Comparison of ENCODE assay signal across 8 cellular contexts in the genomic region with DNA sequence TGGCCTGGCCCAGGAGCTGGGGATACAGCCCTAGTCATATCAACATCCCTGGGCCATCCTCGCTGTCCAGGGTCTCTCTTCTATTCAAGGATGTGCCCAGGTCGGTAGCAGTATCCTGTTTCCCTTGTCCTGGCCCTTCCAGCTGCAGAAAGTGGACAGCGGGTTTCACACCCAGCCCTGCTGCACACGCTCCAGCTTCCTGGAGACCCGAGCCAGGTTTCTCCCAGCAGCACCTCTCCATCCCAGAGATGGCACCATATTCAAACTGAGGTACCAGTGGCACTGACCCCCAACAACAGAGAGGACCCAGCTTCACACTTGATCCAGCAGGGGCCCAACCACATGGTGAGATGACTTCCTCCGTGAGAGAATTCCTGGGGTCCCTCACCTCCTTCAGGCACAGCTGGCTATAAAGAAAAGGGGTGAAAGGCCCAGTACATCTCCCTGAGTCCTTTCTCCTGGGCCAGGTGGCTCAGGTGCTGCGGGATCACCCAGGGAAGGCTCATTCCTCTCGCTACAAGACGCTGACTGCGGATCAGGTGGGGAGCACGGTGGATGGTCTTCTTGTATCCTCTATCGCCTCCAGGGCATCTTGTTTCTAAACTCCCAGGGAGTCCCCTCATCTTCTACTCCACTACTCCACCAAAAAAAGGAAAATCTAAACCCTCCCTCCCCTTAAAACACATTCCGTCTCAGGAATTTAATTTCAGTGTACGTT. TPM values are rescaled to one million over a fixed set of nuclear protein-coding genes. Genes with fewer than 3 reads are reported as not detected.
DNase-seq lines count a peak whose midpoint lies in the region; TF ChIP-seq lines count a peak whose summit lies in the region.

No MANE protein-coding gene starts in this region.

- H3K9me3 ChIP-seq in mesodermal cell (ENCODE audit: control insufficient read depth, low read length) (no peaks in the 10 kb centered on the region), transverse colon (no peaks in the 10 kb centered on the region)

- TF ChIP-seq POLR2A in transverse colon (IDR thresholded peaks at IDR 0.05), result no peak

- no peak for TF ChIP-seq CTCF in transverse colon (IDR thresholded peaks at IDR 0.05)

- intact Hi-C loops in activated naive CD4-positive, alpha-beta T cell treated with anti-CD3 and anti-CD28 coated beads for 36 hours (cut with micrococcal nuclease), result no loop called here
- intact Hi-C loops in transverse colon (cut with DNase I; ENCODE audit: low total_unique reads), result no loop called here

- H3K4me1 ChIP-seq in mesodermal cell (ENCODE audit: control insufficient read depth, insufficient read depth, low read length, poor library complexity, severe bottlenecking), result peaks cover 55% of the 10 kb centered on the region
- peaks cover 20 to 69% (median 50%) of the 10 kb centered on the region in 4 donors for H3K4me1 ChIP-seq in transverse colon

- in situ Hi-C loops in transverse colon (cut with MboI; ENCODE audit: low pct_ligation_motif_present in 1 of 4, low pct_unique_long_range_greater_than_20kb in 1 of 4, low sequenced_read_pairs in 3 of 4), result no loop called here

- H3K36me3 Mint-ChIP-seq in activated naive CD4-positive, alpha-beta T cell treated with anti-CD3 and anti-CD28 coated beads for 36 hours (ENCODE audit: low read depth), result no peaks in the 10 kb centered on the region

- DNase-seq in activated naive CD4-positive, alpha-beta T cell treated with anti-CD3 and anti-CD28 coated beads for 36 hours, result no peak
- DNase-seq in activated naive CD4-positive, alpha-beta T cell (lab: John Stamatoyannopoulos, UW), result no peak
- no peak for DNase-seq in caudate nucleus (lab: John Stamatoyannopoulos, UW)
- no peak for DNase-seq in transverse colon
- DNase-seq in NCI-H1436 treated with DMSO at 0.1 percent for 48 hours (lab: John Stamatoyannopoulos, UW), result no peak
- no peak for DNase-seq in COLO829 (ENCODE audit: low spot score)
- DNase-seq in stimulated activated CD8-positive, alpha-beta memory T cell treated with anti-CD3 and anti-CD28 coated beads, Interleukin-4, amount 100 ng/mL, for 48 hours, result no peak

- 38 to 64% methylated on average over 10 to 11 of the region's 14 CpGs for WGBS in mesodermal cell (ENCODE audit: insufficient coverage in 2 of 2), 2 experiments
- WGBS in transverse colon (ENCODE audit: low coverage in 1 of 2), 2 donors, result 76 to 78% methylated on average over 7 to 14 of the region's 14 CpGs

- CTCF ChIA-PET in activated naive CD4-positive, alpha-beta T cell treated with anti-CD3 and anti-CD28 coated beads for 36 hours (lab: Charles Lee), result interaction anchor here (1.0 to 1.4 kb wide), 4 partner anchors 29 to 93 kb away, joined by 4 to 5 read pairs (median 4); no protein-coding TSS in a partner anchor

- H3K27ac Mint-ChIP-seq in activated naive CD4-positive, alpha-beta T cell treated with anti-CD3 and anti-CD28 coated beads for 36 hours, result no peak overlapping the region

- no peaks in the 10 kb centered on the region for H3K27me3 ChIP-seq in transverse colon

- no peaks in the 10 kb centered on the region for H3K36me3 ChIP-seq in mesodermal cell (ENCODE audit: control insufficient read depth, insufficient read depth, low read length)
- no peaks in the 10 kb centered on the region for H3K36me3 ChIP-seq in transverse colon

- peaks cover 25% of the 10 kb centered on the region for H3K27me3 Mint-ChIP-seq in activated naive CD4-positive, alpha-beta T cell treated with anti-CD3 and anti-CD28 coated beads for 36 hours (ENCODE audit: low read depth)

- no peak for TF ChIP-seq EP300 in transverse colon (IDR thresholded peaks at IDR 0.05; ENCODE audit: low read depth)

- peak overlapping the region; percentile 62 for H3K4me3 Mint-ChIP-seq in activated naive CD4-positive, alpha-beta T cell treated with anti-CD3 and anti-CD28 coated beads for 36 hours

- no peaks in the 10 kb centered on the region for H3K9me3 Mint-ChIP-seq in activated naive CD4-positive, alpha-beta T cell treated with anti-CD3 and anti-CD28 coated beads for 36 hours

- H3K27ac ChIP-seq in caudate nucleus (ENCODE audit: low read depth, low read length) (peak overlapping the region; percentile 96), mesodermal cell (ENCODE audit: low read depth, low read length, severe bottlenecking) (peak overlapping the region; percentile 84), transverse colon (peak overlapping the region; percentile 91 to 99 (median 97))

- H3K4me3 ChIP-seq in mesodermal cell (ENCODE audit: extremely low read depth, insufficient read depth, low read length, poor library complexity, severe bottlenecking), result peak overlapping the region; percentile 65
- peak overlapping the region in 3 of 4 donors; percentile 59 to 97 (median 92) for H3K4me3 ChIP-seq in transverse colon

- peaks cover 30% of the 10 kb centered on the region for H3K4me1 Mint-ChIP-seq in activated naive CD4-positive, alpha-beta T cell treated with anti-CD3 and anti-CD28 coated beads for 36 hours (ENCODE audit: low read depth)

RNA-seq across cellular contexts. Expression of a gene that starts 1.4 kb away (rescaled TPM):
- total RNA-seq in activated naive CD4-positive, alpha-beta T cell treated with anti-CD3 and anti-CD28 coated beads for 36 hours, result under 1 TPM; 0.47 to 0.69 TPM
- 17.0 TPM for polyA plus RNA-seq in mesodermal cell (2013, experiment 1 of 2)
- polyA plus RNA-seq in mesodermal cell (2013, experiment 2 of 2), result 17.3 TPM
- 10 to 100 TPM; 20.2 to 27.3 (median 24.6) TPM for total RNA-seq in transverse colon

RNA-seq across cellular contexts. Expression of a gene that starts 34.2 kb away (rescaled TPM):
- total RNA-seq in activated naive CD4-positive, alpha-beta T cell treated with anti-CD3 and anti-CD28 coated beads for 36 hours, result 10 to 100 TPM; 21.7 to 22.0 TPM
- 80.2 TPM for polyA plus RNA-seq in mesodermal cell (2013, experiment 1 of 2)
- 79.5 TPM for polyA plus RNA-seq in mesodermal cell (2013, experiment 2 of 2)
- total RNA-seq in transverse colon, result 10 to 100 TPM; 44.0 to 65.1 (median 50.1) TPM

RNA-seq across cellular contexts. Expression of a gene that starts 53.2 kb away (rescaled TPM):
- total RNA-seq in activated naive CD4-positive, alpha-beta T cell treated with anti-CD3 and anti-CD28 coated beads for 36 hours, result 100 to 1,000 TPM; 248 to 257 TPM
- 134 TPM for polyA plus RNA-seq in mesodermal cell (2013, experiment 1 of 2)
- polyA plus RNA-seq in mesodermal cell (2013, experiment 2 of 2), result 130 TPM
- total RNA-seq in transverse colon, result 100 to 1,000 TPM; 122 to 174 (median 143) TPM

Comparison
In these comparisons a context has a peak if more than half of its experiments do, and no peak if none do; other contexts are left out.
1. RNA of a gene that starts 1.4 kb away (total RNA-seq): 20.2 to 27.3 TPM in transverse colon; 0.47 to 0.69 TPM in activated naive CD4-positive, alpha-beta T cell treated with anti-CD3 and anti-CD28 coated beads for 36 hours; every median in the first group is over 10 times any median in the second.
2. Peak in every context shown above with its lines, with median percentiles within 50 percentile points of each other: H3K27ac ChIP-seq.